13 cellular contexts compared by ENCODE assay signal in the genomic region with DNA sequence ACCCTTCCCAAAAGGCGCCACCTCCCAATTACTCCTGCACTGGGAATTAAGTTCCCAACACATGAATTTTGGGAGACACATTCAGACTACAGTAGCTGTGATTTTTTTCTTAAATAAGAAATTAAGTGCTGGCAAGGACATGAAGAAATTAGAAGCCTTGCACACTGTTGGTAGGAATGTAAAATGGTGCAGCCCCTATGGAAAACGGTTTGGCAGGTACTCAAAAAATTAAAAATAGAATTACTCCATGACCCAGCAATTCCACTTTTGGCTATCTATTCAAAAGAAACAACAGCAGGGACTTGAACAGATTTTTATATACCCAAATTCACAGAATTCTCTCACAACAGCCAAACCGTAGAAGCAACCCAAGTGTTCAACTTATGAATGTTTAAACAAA. TPM values are rescaled to one million over a fixed set of nuclear protein-coding genes. Genes with fewer than 3 reads are reported as not detected.
A peak's percentile ranks its signal among the peaks of the same experiment; 100 is the strongest.
DNase-seq lines count a peak whose midpoint lies in the region; ATAC-seq, FAIRE-seq and TF ChIP-seq lines count a peak whose summit lies in the region.
"Not testable (repeated sequence)": the region's sequence is repeated elsewhere in the genome, so short reads cannot be mapped to it uniquely, and the experiment has no call there.
"Had no signal": no experiment of that assay in that cellular context is flagged by ENCODE, and none has a peak within 500 bp of the region (broad histone marks: within the 10 kb centered on the region; RNA-seq: fewer than 3 reads in every experiment).

No MANE protein-coding gene starts in this region.

- H3K27ac ChIP-seq in heart left ventricle (peak overlapping the region in 10 of 12 donors; percentile 16 to 85 (median 57)), left ventricle myocardium inferior (replicated peaks) (peak overlapping the region; percentile 75), parathyroid adenoma (peak overlapping the region; percentile 42), skeletal muscle tissue (ENCODE audit: low read depth, low read length) (peak overlapping the region; percentile 68)
- H3K27ac ChIP-seq in keratinocyte (ENCODE audit: control insufficient read depth, insufficient read depth, low read length): not testable (repeated sequence)

- H3K4me1 ChIP-seq in heart left ventricle (peaks cover 0 to 17% (median 4%) of the 10 kb centered on the region in 12 donors), left ventricle myocardium inferior (peaks cover 23% of the 10 kb centered on the region)
- H3K4me1 ChIP-seq in keratinocyte (ENCODE audit: control insufficient read depth, extremely low read depth, insufficient read depth, low read length); parathyroid adenoma; skeletal muscle tissue (ENCODE audit: control insufficient read depth in 3 of 3, insufficient read depth in 3 of 3, low read length in 3 of 3): not testable (repeated sequence)

- dilution Hi-C loops in keratinocyte (cut with MboI; ENCODE audit: extremely low pct_ligation_motif_present, low sequenced_read_pairs): not testable (repeated sequence)

- not testable (repeated sequence) for H3K27me3 ChIP-seq in heart left ventricle; left ventricle myocardium inferior (ENCODE audit: low read depth); keratinocyte (ENCODE audit: control insufficient read depth, extremely low read depth, insufficient read depth, low read length); parathyroid adenoma (ENCODE audit: control insufficient read depth, insufficient read depth, low read length); skeletal muscle tissue (ENCODE audit: control insufficient read depth in 3 of 3, insufficient read depth in 3 of 3, low read length in 3 of 3)

- DNase-seq in Right ventricle myocardium inferior (ENCODE audit: missing footprints); heart left ventricle; left ventricle myocardium inferior; keratinocyte (ENCODE audit: low read depth, low spot score): not testable (repeated sequence)

- H2AFZ ChIP-seq in keratinocyte (ENCODE audit: control insufficient read depth, low read length); parathyroid adenoma: not testable (repeated sequence)

- intact Hi-C loops in Right ventricle myocardium inferior (cut with DNase I); heart left ventricle (cut with DNase I); left ventricle myocardium inferior (cut with micrococcal nuclease): not testable (repeated sequence)

- H3K4me3 ChIP-seq in heart left ventricle (peak overlapping the region in 1 of 12 donors; percentile 7), skeletal muscle tissue (ENCODE audit: low read length in 3 of 3) (peak overlapping the region in 1 of 3 donors; percentile 14)
- H3K4me3 ChIP-seq in left ventricle myocardium inferior; keratinocyte (ENCODE audit: control insufficient read depth in 2 of 3, extremely low read depth in 1 of 3, insufficient read depth in 2 of 3, low read depth in 1 of 3, low read length in 3 of 3); parathyroid adenoma (ENCODE audit: low read depth, low read length): not testable (repeated sequence)

- not testable (repeated sequence) for H3K36me3 ChIP-seq in heart left ventricle; left ventricle myocardium inferior; keratinocyte (ENCODE audit: control insufficient read depth in 2 of 2, extremely low read depth in 1 of 2, insufficient read depth in 2 of 2, low read length in 2 of 2); parathyroid adenoma (ENCODE audit: control insufficient read depth, insufficient read depth, low read length); skeletal muscle tissue (ENCODE audit: control insufficient read depth in 3 of 3, insufficient read depth in 3 of 3, low read length in 3 of 3)

- ATAC-seq in Right ventricle myocardium inferior (peak; percentile 16), heart left ventricle (peak; percentile 29 to 80 (median 66))

- H3K9ac ChIP-seq in keratinocyte (ENCODE audit: control insufficient read depth, extremely low read depth, insufficient read depth, low read length); parathyroid adenoma: not testable (repeated sequence)
- H3K9ac ChIP-seq in skeletal muscle tissue (ENCODE audit: low read depth in 1 of 3, low read length in 3 of 3): peak overlapping the region in 2 of 3 donors; percentile 23 to 63

- WGBS in heart left ventricle, 4 donors: 42 to 52% (median 51%) methylated on average over 3 of the region's 3 CpGs

- peak; percentile 23 for FAIRE-seq in keratinocyte (lab: Jason Lieb, UNC)

- not testable (repeated sequence) for H3K9me3 ChIP-seq in heart left ventricle; keratinocyte (ENCODE audit: control insufficient read depth, low read depth, low read length); parathyroid adenoma (ENCODE audit: control insufficient read depth, low read length); skeletal muscle tissue (ENCODE audit: control insufficient read depth in 3 of 3, low read length in 3 of 3)
- H3K9me3 ChIP-seq in left ventricle myocardium inferior (replicated peaks): peaks cover 10% of the 10 kb centered on the region

- H3K9me1 ChIP-seq in keratinocyte (ENCODE audit: control insufficient read depth, extremely low read depth, insufficient read depth, low read length): not testable (repeated sequence)

- peaks cover 55% of the 10 kb centered on the region for H3K79me2 ChIP-seq in keratinocyte (ENCODE audit: control insufficient read depth, insufficient read depth, low read length)
- H3K79me2 ChIP-seq in parathyroid adenoma: not testable (repeated sequence)

- not testable (repeated sequence) for H4K20me1 ChIP-seq in keratinocyte (ENCODE audit: control insufficient read depth, extremely low read depth, insufficient read depth, low read length)

- TF ChIP-seq CTCF in heart left ventricle (IDR thresholded peaks at IDR 0.05); left ventricle myocardium inferior (IDR thresholded peaks at IDR 0.05; ENCODE audit: borderline replicate concordance); keratinocyte (optimal IDR thresholded peaks at IDR 0.05 in 1 of 3, IDR thresholded peaks at IDR 0.05 in 1 of 3, conservative IDR thresholded peaks at IDR 0.05 in 1 of 3; ENCODE audit: extremely low read depth in 1 of 3, insufficient read depth in 2 of 3, low read length in 3 of 3); parathyroid adenoma (IDR thresholded peaks at IDR 0.05): not testable (repeated sequence)

- not testable (repeated sequence) for TF ChIP-seq POLR2A in heart left ventricle (IDR thresholded peaks at IDR 0.05)

- H3K4me2 ChIP-seq in keratinocyte (ENCODE audit: control insufficient read depth, extremely low read depth, insufficient read depth, low read depth, low read length); parathyroid adenoma (ENCODE audit: low read length): not testable (repeated sequence)

RNA-seq across cellular contexts. Expression of gene CTSV, which starts 54.8 kb away (rescaled TPM):
- total RNA-seq in Right ventricle myocardium inferior (not detected), heart left ventricle (under 1 TPM in 3 of 9 donors, not detected in 6; 0.43 to 0.91 (median 0.46) TPM), left ventricle myocardium inferior (0.14 TPM), skeletal muscle tissue (1.6 TPM)
- polyA plus RNA-seq in heart left ventricle (under 1 TPM in 1 of 2 donors, not detected in 1; 0.22 TPM), keratinocyte (101 to 190 TPM (median 109 TPM) in 3 replicates)
- polyA plus RNA-seq in keratinocyte (2011; ENCODE audit: low read depth): 601 TPM
- 30.6 and 48.2 TPM in 2 replicates for polyA plus RNA-seq in keratinocyte (2011; cell fraction: cytosol; rRNA removed)
- polyA plus RNA-seq in keratinocyte (2011; cell fraction: nucleus; rRNA removed): 200 and 342 TPM in 2 replicates
- polyA plus RNA-seq in keratinocyte (2012; ENCODE audit: low replicate concordance): 91.5 and 524 TPM in 2 replicates
- 19.3 to 81.7 TPM (median 44.3 TPM) in 3 replicates for polyA minus RNA-seq in keratinocyte
- polyA minus RNA-seq in keratinocyte (2011; cell fraction: cytosol; rRNA and poly(A)+ RNA removed): 20.3 TPM
- 55.4 and 95.1 TPM in 2 replicates for polyA minus RNA-seq in keratinocyte (2011; cell fraction: nucleus; rRNA and poly(A)+ RNA removed)
- total RNA-seq: GM23248 had no signal
- polyA plus RNA-seq: CD14-positive monocyte; CD8-positive, alpha-beta memory T cell had no signal

RNA-seq across cellular contexts. Expression of gene NUTM2G, which starts 55.5 kb away (rescaled TPM):
- total RNA-seq in Right ventricle myocardium inferior (not detected), heart left ventricle (not detected), left ventricle myocardium inferior (not detected), skeletal muscle tissue (not detected)
- polyA plus RNA-seq in heart left ventricle (not detected), keratinocyte (not detected in 3 replicates)
- not detected for polyA plus RNA-seq in keratinocyte (2011; ENCODE audit: low read depth)
- polyA plus RNA-seq in keratinocyte (2011; cell fraction: cytosol; rRNA removed): not detected in 2 replicates
- polyA plus RNA-seq in keratinocyte (2011; cell fraction: nucleus; rRNA removed): not detected in 2 replicates
- polyA plus RNA-seq in keratinocyte (2012; ENCODE audit: low replicate concordance): 0.40 and 0.66 TPM in 2 replicates
- not detected in 3 replicates for polyA minus RNA-seq in keratinocyte
- polyA minus RNA-seq in keratinocyte (2011; cell fraction: cytosol; rRNA and poly(A)+ RNA removed): not detected
- polyA minus RNA-seq in keratinocyte (2011; cell fraction: nucleus; rRNA and poly(A)+ RNA removed): not detected in 2 replicates
- total RNA-seq: CD4-positive, alpha-beta T cell; CD8-positive, alpha-beta memory T cell; GM12878; GM23248; H1 had no signal
- polyA plus RNA-seq: A549, CD14-positive monocyte, GM23248 had no signal
